1 cellular context compared by ENCODE assay signal in the genomic region with DNA sequence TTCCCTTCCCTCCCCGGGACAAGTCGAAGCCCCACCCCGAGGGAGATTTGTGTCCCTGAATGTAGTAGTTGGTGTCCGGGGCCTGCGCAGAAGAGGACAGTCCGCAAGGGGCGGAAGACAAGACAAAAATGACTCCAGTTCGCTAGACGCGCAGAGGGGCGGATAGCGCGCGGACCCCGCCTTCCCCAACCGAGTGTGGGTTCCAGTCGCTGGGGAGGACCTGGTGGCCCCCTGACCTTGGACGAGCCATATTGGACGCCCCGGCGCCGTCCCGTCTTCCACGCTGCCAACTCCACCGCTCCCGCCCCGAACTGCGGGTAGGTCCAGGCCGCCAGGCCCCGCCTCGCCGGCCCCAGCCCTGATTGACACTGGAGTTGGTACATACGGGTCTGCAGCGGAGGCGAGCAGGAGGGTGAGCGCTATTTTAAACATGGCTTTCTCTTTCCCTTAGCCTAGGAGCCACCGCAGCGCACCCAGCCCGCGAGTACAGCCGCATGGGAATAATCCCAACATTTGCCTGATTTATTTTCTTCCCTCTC.
TF ChIP-seq lines count a peak whose summit lies in the region.

No MANE protein-coding gene starts in this region.

TF ChIP-seq in HepG2, 621 proteins besides CTCF, POLR2A, EP300 and RAD21 (continued from another document and continues in another):
- TF ChIP-seq, protein P1, sequence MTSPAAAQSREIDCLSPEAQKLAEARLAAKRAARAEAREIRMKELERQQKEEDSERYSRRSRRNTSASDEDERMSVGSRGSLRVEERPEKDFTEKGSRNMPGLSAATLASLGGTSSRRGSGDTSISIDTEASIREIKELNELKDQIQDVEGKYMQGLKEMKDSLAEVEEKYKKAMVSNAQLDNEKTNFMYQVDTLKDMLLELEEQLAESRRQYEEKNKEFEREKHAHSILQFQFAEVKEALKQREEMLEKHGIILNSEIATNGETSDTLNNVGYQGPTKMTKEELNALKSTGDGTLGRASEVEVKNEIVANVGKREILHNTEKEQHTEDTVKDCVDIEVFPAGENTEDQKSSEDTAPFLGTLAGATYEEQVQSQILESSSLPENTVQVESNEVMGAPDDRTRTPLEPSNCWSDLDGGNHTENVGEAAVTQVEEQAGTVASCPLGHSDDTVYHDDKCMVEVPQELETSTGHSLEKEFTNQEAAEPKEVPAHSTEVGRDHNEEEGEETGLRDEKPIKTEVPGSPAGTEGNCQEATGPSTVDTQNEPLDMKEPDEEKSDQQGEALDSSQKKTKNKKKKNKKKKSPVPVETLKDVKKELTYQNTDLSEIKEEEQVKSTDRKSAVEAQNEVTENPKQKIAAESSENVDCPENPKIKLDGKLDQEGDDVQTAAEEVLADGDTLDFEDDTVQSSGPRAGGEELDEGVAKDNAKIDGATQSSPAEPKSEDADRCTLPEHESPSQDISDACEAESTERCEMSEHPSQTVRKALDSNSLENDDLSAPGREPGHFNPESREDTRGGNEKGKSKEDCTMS (CRISPR knock-in tag; conservative IDR thresholded peaks at IDR 0.05) = no peak
- TF ChIP-seq ZNF703 (CRISPR knock-in tag; IDR thresholded peaks at IDR 0.05; ENCODE audit: borderline replicate concordance) (no peak), NR1H2 (CRISPR knock-in tag; IDR thresholded peaks at IDR 0.05; ENCODE audit: borderline replicate concordance, low read depth) (no peak), HNRNPH1 (optimal IDR thresholded peaks at IDR 0.05; ENCODE audit: low read depth, low read length) (no peak), ZNF558 (CRISPR knock-in tag; IDR thresholded peaks at IDR 0.05; ENCODE audit: borderline replicate concordance) (no peak), NFYB (CRISPR knock-in tag; IDR thresholded peaks at IDR 0.05) (peak; percentile 49), RCOR2 (CRISPR knock-in tag; IDR thresholded peaks at IDR 0.05) (no peak), EHMT2 (IDR thresholded peaks at IDR 0.05; ENCODE audit: borderline replicate concordance, low read depth, low read length) (no peak), RXRA (CRISPR knock-in tag; IDR thresholded peaks at IDR 0.05) (peak; percentile 79), IKZF4 (CRISPR knock-in tag; IDR thresholded peaks at IDR 0.05; ENCODE audit: borderline replicate concordance, low read depth, not compliant biosample characterization) (no peak), ZNF598 (CRISPR knock-in tag; IDR thresholded peaks at IDR 0.05; ENCODE audit: borderline replicate concordance) (peak; percentile 81; the same call in 1 of the 2 replicates), NFKB2 (CRISPR knock-in tag; IDR thresholded peaks at IDR 0.05; ENCODE audit: borderline replicate concordance) (no peak; the same call in 1 of the 2 replicates), KLF6 (CRISPR knock-in tag; IDR thresholded peaks at IDR 0.05) (no peak), TAF1 (CRISPR knock-in tag; IDR thresholded peaks at IDR 0.05) (peak; percentile 74), AHR (CRISPR knock-in tag; IDR thresholded peaks at IDR 0.05) (no peak; the same call in 1 of the 2 replicates), SOX13 (IDR thresholded peaks at IDR 0.05) (no peak), SOX13 (CRISPR knock-in tag; conservative IDR thresholded peaks at IDR 0.05 in 1 of 2, IDR thresholded peaks at IDR 0.05 in 1 of 2) (peak in 1 of 2 experiments; percentile 31; a peak in 1 of 4 replicates), NR2F6 (IDR thresholded peaks at IDR 0.05) (no peak), NR2F6 (CRISPR knock-in tag; IDR thresholded peaks at IDR 0.05) (peak; percentile 56; the same call in 1 of the 2 replicates), ZNF841 (CRISPR knock-in tag; IDR thresholded peaks at IDR 0.05; ENCODE audit: borderline replicate concordance) (no peak), FOXA1 (IDR thresholded peaks at IDR 0.05) (no peak), FOXA1 (CRISPR knock-in tag; IDR thresholded peaks at IDR 0.05) (peak; percentile 28; the same call in 1 of the 2 replicates), KLF12 (CRISPR knock-in tag; IDR thresholded peaks at IDR 0.05; ENCODE audit: borderline replicate concordance) (no peak), ETV6 (CRISPR knock-in tag; conservative IDR thresholded peaks at IDR 0.05) (0 out of 2 replicates have a peak, but pooled peaks have one; percentile 59)
- TF ChIP-seq, protein P2, sequence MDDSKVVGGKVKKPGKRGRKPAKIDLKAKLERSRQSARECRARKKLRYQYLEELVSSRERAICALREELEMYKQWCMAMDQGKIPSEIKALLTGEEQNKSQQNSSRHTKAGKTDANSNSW (CRISPR knock-in tag; IDR thresholded peaks at IDR 0.05; ENCODE audit: borderline replicate concordance) = no peak
- TF ChIP-seq, protein P3, sequence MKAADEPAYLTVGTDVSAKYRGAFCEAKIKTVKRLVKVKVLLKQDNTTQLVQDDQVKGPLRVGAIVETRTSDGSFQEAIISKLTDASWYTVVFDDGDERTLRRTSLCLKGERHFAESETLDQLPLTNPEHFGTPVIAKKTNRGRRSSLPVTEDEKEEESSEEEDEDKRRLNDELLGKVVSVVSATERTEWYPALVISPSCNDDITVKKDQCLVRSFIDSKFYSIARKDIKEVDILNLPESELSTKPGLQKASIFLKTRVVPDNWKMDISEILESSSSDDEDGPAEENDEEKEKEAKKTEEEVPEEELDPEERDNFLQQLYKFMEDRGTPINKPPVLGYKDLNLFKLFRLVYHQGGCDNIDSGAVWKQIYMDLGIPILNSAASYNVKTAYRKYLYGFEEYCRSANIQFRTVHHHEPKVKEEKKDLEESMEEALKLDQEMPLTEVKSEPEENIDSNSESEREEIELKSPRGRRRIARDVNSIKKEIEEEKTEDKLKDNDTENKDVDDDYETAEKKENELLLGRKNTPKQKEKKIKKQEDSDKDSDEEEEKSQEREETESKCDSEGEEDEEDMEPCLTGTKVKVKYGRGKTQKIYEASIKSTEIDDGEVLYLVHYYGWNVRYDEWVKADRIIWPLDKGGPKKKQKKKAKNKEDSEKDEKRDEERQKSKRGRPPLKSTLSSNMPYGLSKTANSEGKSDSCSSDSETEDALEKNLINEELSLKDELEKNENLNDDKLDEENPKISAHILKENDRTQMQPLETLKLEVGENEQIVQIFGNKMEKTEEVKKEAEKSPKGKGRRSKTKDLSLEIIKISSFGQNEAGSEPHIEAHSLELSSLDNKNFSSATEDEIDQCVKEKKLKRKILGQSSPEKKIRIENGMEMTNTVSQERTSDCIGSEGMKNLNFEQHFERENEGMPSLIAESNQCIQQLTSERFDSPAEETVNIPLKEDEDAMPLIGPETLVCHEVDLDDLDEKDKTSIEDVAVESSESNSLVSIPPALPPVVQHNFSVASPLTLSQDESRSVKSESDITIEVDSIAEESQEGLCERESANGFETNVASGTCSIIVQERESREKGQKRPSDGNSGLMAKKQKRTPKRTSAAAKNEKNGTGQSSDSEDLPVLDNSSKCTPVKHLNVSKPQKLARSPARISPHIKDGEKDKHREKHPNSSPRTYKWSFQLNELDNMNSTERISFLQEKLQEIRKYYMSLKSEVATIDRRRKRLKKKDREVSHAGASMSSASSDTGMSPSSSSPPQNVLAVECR (CRISPR knock-in tag; IDR thresholded peaks at IDR 0.05; ENCODE audit: borderline replicate concordance) = peak; percentile 48; the same call in 1 of the 2 replicates
- TF ChIP-seq, protein P4, sequence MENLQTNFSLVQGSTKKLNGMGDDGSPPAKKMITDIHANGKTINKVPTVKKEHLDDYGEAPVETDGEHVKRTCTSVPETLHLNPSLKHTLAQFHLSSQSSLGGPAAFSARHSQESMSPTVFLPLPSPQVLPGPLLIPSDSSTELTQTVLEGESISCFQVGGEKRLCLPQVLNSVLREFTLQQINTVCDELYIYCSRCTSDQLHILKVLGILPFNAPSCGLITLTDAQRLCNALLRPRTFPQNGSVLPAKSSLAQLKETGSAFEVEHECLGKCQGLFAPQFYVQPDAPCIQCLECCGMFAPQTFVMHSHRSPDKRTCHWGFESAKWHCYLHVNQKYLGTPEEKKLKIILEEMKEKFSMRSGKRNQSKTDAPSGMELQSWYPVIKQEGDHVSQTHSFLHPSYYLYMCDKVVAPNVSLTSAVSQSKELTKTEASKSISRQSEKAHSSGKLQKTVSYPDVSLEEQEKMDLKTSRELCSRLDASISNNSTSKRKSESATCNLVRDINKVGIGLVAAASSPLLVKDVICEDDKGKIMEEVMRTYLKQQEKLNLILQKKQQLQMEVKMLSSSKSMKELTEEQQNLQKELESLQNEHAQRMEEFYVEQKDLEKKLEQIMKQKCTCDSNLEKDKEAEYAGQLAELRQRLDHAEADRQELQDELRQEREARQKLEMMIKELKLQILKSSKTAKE (CRISPR knock-in tag; IDR thresholded peaks at IDR 0.05; ENCODE audit: borderline replicate concordance) = no peak
- TF ChIP-seq, protein P5, sequence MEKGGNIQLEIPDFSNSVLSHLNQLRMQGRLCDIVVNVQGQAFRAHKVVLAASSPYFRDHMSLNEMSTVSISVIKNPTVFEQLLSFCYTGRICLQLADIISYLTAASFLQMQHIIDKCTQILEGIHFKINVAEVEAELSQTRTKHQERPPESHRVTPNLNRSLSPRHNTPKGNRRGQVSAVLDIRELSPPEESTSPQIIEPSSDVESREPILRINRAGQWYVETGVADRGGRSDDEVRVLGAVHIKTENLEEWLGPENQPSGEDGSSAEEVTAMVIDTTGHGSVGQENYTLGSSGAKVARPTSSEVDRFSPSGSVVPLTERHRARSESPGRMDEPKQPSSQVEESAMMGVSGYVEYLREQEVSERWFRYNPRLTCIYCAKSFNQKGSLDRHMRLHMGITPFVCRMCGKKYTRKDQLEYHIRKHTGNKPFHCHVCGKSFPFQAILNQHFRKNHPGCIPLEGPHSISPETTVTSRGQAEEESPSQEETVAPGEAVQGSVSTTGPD (CRISPR knock-in tag; IDR thresholded peaks at IDR 0.05) = no peak
- TF ChIP-seq, protein P6, sequence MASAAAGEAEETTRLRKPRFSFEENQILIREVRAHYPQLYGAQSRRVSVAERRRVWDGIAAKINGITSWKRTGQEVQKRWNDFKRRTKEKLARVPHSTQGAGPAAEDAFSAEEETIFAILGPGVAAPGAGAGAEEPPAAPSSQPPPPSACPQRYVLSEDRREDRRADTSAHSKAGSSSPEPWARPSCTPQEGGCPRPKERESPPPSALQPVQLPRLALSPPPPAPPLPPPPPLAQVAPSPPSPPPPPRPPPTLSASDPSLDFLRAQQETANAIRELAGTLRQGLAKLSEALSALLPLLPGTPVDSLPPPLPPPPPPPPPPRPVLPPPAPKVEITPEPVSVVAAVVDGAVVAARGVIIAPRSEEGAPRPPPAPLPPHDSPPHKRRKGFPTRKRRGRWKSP (CRISPR knock-in tag; IDR thresholded peaks at IDR 0.05) = no peak; the same call in 1 of the 2 replicates
- TF ChIP-seq, protein P7, sequence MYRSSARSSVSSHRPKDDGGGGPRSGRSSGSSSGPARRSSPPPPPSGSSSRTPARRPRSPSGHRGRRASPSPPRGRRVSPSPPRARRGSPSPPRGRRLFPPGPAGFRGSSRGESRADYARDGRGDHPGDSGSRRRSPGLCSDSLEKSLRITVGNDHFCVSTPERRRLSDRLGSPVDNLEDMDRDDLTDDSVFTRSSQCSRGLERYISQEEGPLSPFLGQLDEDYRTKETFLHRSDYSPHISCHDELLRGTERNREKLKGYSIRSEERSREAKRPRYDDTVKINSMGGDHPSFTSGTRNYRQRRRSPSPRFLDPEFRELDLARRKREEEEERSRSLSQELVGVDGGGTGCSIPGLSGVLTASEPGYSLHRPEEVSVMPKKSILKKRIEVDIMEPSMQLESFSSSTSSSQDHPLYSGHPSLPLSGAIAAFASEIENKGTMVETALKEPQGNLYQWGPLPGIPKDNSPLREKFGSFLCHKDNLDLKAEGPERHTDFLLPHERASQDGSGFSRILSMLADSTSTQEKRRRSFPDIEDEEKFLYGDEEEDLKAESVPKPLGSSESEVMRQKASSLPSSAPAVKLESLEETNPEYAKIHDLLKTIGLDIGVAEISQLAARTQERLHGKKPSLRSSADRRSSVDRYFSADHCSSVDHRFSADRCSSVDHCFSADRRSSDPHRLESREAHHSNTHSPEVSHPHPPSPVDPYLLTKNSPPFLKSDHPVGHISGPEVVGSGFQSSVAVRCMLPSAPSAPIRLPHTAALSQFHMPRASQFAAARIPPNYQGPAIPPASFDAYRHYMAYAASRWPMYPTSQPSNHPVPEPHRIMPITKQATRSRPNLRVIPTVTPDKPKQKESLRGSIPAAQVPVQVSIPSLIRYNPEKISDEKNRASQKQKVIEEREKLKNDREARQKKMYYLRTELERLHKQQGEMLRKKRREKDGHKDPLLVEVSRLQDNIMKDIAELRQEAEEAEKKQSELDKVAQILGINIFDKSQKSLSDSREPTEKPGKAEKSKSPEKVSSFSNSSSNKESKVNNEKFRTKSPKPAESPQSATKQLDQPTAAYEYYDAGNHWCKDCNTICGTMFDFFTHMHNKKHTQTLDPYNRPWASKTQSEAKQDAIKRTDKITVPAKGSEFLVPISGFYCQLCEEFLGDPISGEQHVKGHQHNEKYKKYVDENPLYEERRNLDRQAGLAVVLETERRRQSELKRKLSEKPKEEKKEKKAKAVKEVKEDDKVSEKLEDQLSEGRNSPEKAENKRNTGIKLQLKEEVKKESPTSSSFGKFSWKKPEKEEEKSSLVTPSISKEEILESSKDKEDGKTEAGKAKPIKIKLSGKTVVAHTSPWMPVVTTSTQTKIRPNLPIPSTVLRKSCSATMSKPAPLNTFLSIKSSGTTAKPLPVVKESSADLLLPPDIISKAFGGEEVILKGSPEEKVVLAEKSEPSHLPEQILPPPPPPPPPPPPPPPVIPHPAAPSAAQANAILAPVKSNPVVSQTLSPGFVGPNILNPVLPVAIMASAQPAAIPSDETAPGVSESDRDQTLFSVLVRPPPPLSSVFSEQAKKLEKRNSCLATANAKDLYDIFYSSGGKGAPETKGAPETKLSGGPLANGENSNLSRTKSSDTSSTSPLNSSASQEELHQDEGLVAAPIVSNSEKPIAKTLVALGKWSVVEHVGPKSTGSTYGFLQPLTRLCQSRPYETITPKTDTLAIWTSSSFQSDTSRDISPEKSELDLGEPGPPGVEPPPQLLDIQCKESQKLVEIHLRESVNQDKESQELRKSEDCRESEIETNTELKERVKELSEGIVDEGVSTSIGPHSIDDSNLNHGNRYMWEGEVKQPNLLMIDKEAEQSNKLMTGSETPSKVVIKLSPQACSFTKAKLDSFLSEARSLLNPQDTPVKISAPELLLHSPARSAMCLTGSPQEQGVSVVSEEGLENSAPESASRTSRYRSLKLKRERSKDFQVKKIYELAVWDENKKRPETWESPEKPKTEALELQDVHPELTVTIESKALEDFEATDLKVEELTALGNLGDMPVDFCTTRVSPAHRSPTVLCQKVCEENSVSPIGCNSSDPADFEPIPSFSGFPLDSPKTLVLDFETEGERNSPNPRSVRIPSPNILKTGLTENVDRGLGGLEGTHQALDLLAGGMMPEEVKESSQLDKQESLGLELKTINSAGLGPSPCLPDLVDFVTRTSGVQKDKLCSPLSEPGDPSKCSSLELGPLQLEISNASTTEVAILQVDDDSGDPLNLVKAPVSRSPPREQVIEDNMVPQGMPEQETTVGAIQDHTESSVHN (CRISPR knock-in tag; IDR thresholded peaks at IDR 0.05) = no peak
- TF ChIP-seq, protein P8, sequence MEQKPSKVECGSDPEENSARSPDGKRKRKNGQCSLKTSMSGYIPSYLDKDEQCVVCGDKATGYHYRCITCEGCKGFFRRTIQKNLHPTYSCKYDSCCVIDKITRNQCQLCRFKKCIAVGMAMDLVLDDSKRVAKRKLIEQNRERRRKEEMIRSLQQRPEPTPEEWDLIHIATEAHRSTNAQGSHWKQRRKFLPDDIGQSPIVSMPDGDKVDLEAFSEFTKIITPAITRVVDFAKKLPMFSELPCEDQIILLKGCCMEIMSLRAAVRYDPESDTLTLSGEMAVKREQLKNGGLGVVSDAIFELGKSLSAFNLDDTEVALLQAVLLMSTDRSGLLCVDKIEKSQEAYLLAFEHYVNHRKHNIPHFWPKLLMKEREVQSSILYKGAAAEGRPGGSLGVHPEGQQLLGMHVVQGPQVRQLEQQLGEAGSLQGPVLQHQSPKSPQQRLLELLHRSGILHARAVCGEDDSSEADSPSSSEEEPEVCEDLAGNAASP (CRISPR knock-in tag; IDR thresholded peaks at IDR 0.05; ENCODE audit: borderline replicate concordance) = no peak
